In the genomic region with DNA sequence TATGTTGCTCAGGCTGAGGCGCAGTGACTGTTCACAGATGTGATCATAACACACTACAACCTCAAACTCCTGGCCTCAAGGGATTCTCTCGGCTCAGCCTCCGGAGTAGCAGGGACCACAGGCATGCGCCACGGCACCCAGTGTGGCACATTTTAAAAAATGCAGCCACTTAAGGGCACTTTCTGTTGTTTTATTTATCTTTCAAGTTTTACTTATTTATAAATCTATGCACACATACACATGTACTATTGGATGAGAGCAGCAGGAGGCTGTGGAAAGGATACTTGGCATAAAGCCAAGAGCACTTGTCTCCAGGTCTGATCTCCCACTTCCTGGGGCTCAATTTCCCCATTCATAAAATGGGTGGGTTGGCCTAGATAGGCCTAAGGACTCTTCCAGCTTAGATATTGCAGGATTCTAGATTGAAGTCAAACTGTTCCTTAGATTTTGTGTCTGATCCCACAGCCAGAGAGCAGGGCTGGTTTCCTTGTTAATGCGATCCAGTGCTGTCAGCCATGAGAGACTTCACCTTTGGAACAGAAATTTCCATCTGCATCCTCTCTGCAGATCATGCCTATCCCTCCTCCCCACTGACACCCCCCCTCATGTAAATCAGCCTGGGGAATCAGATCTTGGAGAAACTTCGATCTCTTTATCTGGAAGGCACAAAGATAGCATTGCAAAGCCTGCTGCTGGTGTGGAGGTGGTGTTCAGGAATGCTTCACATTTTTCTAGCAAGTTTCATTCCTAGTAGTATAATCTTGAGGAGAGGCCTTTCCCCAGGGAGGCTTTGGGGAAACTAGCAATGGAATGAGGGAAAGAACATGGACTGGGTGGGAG, we compare ENCODE assay signal across 10 cellular contexts. TPM values are rescaled to one million over a fixed set of nuclear protein-coding genes. Genes with fewer than 3 reads are reported as not detected.
DNase-seq lines count a peak whose midpoint lies in the region; ATAC-seq and TF ChIP-seq lines count a peak whose summit lies in the region.
"Had no signal": no experiment of that assay in that cellular context is flagged by ENCODE, and none has a peak within 500 bp of the region (broad histone marks: within the 10 kb centered on the region; RNA-seq: fewer than 3 reads in every experiment).

No MANE protein-coding gene starts in this region.

- H3K9ac ChIP-seq in trophoblast cell (ENCODE audit: low read length), result no peak overlapping the region

- peaks cover 24 to 36% of the 10 kb centered on the region in 2 experiments for H3K4me1 ChIP-seq in trophoblast cell (ENCODE audit: control insufficient read depth in 1 of 2, insufficient read depth in 2 of 2, low read length in 2 of 2)

- no peaks in the 10 kb centered on the region for H3K9me3 ChIP-seq in trophoblast cell (ENCODE audit: insufficient read depth, low read depth, low read length)

- H4K12ac ChIP-seq in trophoblast cell (ENCODE audit: low read depth, low read length), result no peak overlapping the region

- H3K23ac ChIP-seq in trophoblast cell (ENCODE audit: low read length), result no peak overlapping the region

- peak overlapping the region; percentile 39 for H3K27ac ChIP-seq in trophoblast cell (ENCODE audit: low read depth, low read length)

- peak overlapping the region; percentile 66 for H2AK5ac ChIP-seq in trophoblast cell (ENCODE audit: low read length)

- peaks cover 2% of the 10 kb centered on the region for H3K79me2 ChIP-seq in trophoblast cell (ENCODE audit: control insufficient read depth, insufficient read depth, low read length, poor library complexity)

- H3K36me3 ChIP-seq in trophoblast cell (ENCODE audit: control insufficient read depth in 1 of 2, insufficient read depth in 2 of 2, low read length in 2 of 2), result no peaks in the 10 kb centered on the region

- H2BK12ac ChIP-seq in trophoblast cell (ENCODE audit: low read length), result peak overlapping the region; percentile 88

- peak; percentile 58 for DNase-seq in DMS53 (lab: John Stamatoyannopoulos, UW)
- peak; percentile 82 for DNase-seq in LHCN-M2 (ENCODE audit: low read depth)
- DNase-seq in choroid plexus epithelial cell (ENCODE audit: low read depth), result peak; percentile 52
- peak; percentile 88 to 92 for DNase-seq in trophoblast cell
- DNase-seq in amniotic stem cell (lab: John Stamatoyannopoulos, UW), result no peak
- DNase-seq in GDM1 (lab: John Stamatoyannopoulos, UW), result no peak
- DNase-seq: activated T-cell treated with anti-CD3 and anti-CD28 coated beads, Interleukin-2, amount 50 U/mL, for 72 hours; glutamatergic neuron; retina had no signal

- peak overlapping the region; percentile 36 for H3K4me2 ChIP-seq in trophoblast cell (ENCODE audit: low read length)

- no peaks in the 10 kb centered on the region for H3K27me3 ChIP-seq in trophoblast cell (ENCODE audit: insufficient read depth, low read length)

- peak overlapping the region; percentile 83 for H3K14ac ChIP-seq in trophoblast cell (ENCODE audit: low read length)

- no peak overlapping the region for H3K18ac ChIP-seq in trophoblast cell (ENCODE audit: low read length)

- ATAC-seq in GM21786 (IDR thresholded peaks at IDR 0.05; ENCODE audit: unreplicated experiment), result no peak
- ATAC-seq: activated T-cell treated with anti-CD3 and anti-CD28 coated beads, Interleukin-2, amount 50 U/mL, for 72 hours had no signal

- WGBS in trophoblast cell (ENCODE audit: extremely low coverage, insufficient coverage, insufficient read length), result no CpG with 5 or more reads among the region's 7 CpGs

- no peak overlapping the region for H3K4ac ChIP-seq in trophoblast cell (ENCODE audit: low read depth, low read length)

- H4K8ac ChIP-seq in trophoblast cell (ENCODE audit: low read depth, low read length), result no peak overlapping the region

- peak overlapping the region; percentile 64 for H2BK5ac ChIP-seq in trophoblast cell (ENCODE audit: low read depth, low read length, poor library complexity)

- H4K91ac ChIP-seq in trophoblast cell (ENCODE audit: low read depth, low read length), result peak overlapping the region; percentile 67

- peaks cover 20% of the 10 kb centered on the region for H3K79me1 ChIP-seq in trophoblast cell (ENCODE audit: low read length)

- no peak overlapping the region for H2AFZ ChIP-seq in trophoblast cell (ENCODE audit: insufficient read depth, low read length, poor library complexity)

- H2BK120ac ChIP-seq in trophoblast cell (ENCODE audit: insufficient read depth, low read length, poor library complexity), result peak overlapping the region; percentile 85

- H3K4me3 ChIP-seq in choroid plexus epithelial cell (ENCODE audit: low read depth, low read length) (no peak overlapping the region), trophoblast cell (ENCODE audit: low read depth, low read length) (no peak overlapping the region)

- no peak for TF ChIP-seq CTCF in choroid plexus epithelial cell (conservative IDR thresholded peaks at IDR 0.05; ENCODE audit: low read depth, low read length)

RNA-seq across cellular contexts. Expression of gene PCBP1, which starts 24.7 kb away (rescaled TPM):
- 39.0 and 49.7 TPM in 2 replicates for total RNA-seq in LHCN-M2 (2014; rRNA removed)
- 313 TPM for polyA plus RNA-seq in LHCN-M2 (2012)
- polyA plus RNA-seq in trophoblast cell (2013), result 407 and 419 TPM in 2 replicates

Comparison
In these comparisons a context has a peak if more than half of its experiments do, and no peak if none do; other contexts are left out.
1. DNase-seq: peak in DMS53 (single experiment), LHCN-M2 (single experiment), choroid plexus epithelial cell (single experiment) and trophoblast cell (2 of 2); none in amniotic stem cell (single experiment) and GDM1 (single experiment).